ENCODE assay signal across 8 cellular contexts in genomic region chr10:60032723-60033122, GRCh38.
A peak's percentile ranks its signal among the peaks of the same experiment; 100 is the strongest.
DNase-seq lines count a peak whose midpoint lies in the region; ATAC-seq and TF ChIP-seq lines count a peak whose summit lies in the region.

No MANE protein-coding gene starts in this region.

- WGBS in lung, 2 donors, result 35 to 40% methylated on average over 1 of the region's 1 CpG
- WGBS in testis, 2 donors, result 60 to 65% methylated on average over 1 of the region's 1 CpG

- in situ Hi-C loops in SK-MEL-5 (cut with HindIII; ENCODE audit: low pct_unique_long_range_greater_than_20kb, low sequenced_read_pairs), result no loop called here

- TF ChIP-seq CTCF in GM20000 (IDR thresholded peaks at IDR 0.05; ENCODE audit: extremely low read depth, missing control alignments), result peak; percentile 34
- TF ChIP-seq CTCF in lung (IDR thresholded peaks at IDR 0.05; ENCODE audit: control extremely low read depth, extremely low read depth), result peak; percentile 25
- peak in 2 of 3 experiments; percentile 12 to 32 for TF ChIP-seq CTCF in testis (IDR thresholded peaks at IDR 0.05)

- H3K27ac ChIP-seq in caudate nucleus (ENCODE audit: low read depth, low read length) (peak overlapping the region; percentile 33), lung (ENCODE audit: low read depth in 1 of 2, low read length in 1 of 2) (no peak overlapping the region), testis (no peak overlapping the region)
- H3K27ac ChIP-seq in effector memory CD4-positive, alpha-beta T cell (ENCODE audit: insufficient read depth, low read length, poor library complexity, severe bottlenecking), result no peak overlapping the region

- no peaks in the 10 kb centered on the region for H3K9me3 ChIP-seq in lung (ENCODE audit: control insufficient read depth in 2 of 2, insufficient read depth in 1 of 2, low read length in 1 of 2)
- no peaks in the 10 kb centered on the region for H3K9me3 ChIP-seq in testis
- no peaks in the 10 kb centered on the region for H3K9me3 ChIP-seq in effector memory CD4-positive, alpha-beta T cell (ENCODE audit: control insufficient read depth, low read length)

- H3K36me3 ChIP-seq in lung (ENCODE audit: control insufficient read depth in 2 of 2, insufficient read depth in 2 of 2, low read length in 2 of 2) (peaks cover 0 to 3% of the 10 kb centered on the region in 2 donors), testis (ENCODE audit: low read depth, missing control alignments) (no peaks in the 10 kb centered on the region)
- H3K36me3 ChIP-seq in effector memory CD4-positive, alpha-beta T cell (ENCODE audit: control insufficient read depth, insufficient read depth, low read length), result no peaks in the 10 kb centered on the region

- intact Hi-C loops in testis (cut with DNase I; ENCODE audit: low total_unique reads), result no loop called here

- no peak for TF ChIP-seq POLR2A in testis (IDR thresholded peaks at IDR 0.05)

- H3K4me1 ChIP-seq in lung (ENCODE audit: control insufficient read depth in 2 of 2, insufficient read depth in 2 of 2, low read length in 2 of 2), result peaks cover 2% of the 10 kb centered on the region in 2 donors
- H3K4me1 ChIP-seq in testis, result no peaks in the 10 kb centered on the region
- no peaks in the 10 kb centered on the region for H3K4me1 ChIP-seq in effector memory CD4-positive, alpha-beta T cell (ENCODE audit: control insufficient read depth, insufficient read depth, low read length, poor library complexity, severe bottlenecking)

- H3K4me3 ChIP-seq in lung (no peak overlapping the region), testis (no peak overlapping the region)
- no peak overlapping the region for H3K4me3 ChIP-seq in effector memory CD4-positive, alpha-beta T cell (ENCODE audit: insufficient read depth, low read depth, low read length, poor library complexity, severe bottlenecking)

- peak; percentile 75 for ATAC-seq in lung (ENCODE audit: insufficient read depth, low FRiP score)

- H3K27me3 ChIP-seq in lung (ENCODE audit: control insufficient read depth, insufficient read depth), result no peaks in the 10 kb centered on the region
- no peaks in the 10 kb centered on the region for H3K27me3 ChIP-seq in testis
- no peaks in the 10 kb centered on the region for H3K27me3 ChIP-seq in effector memory CD4-positive, alpha-beta T cell (replicated peaks; ENCODE audit: control insufficient read depth, insufficient read depth, low read length, poor library complexity, severe bottlenecking)

- DNase-seq in DMS114 treated with DMSO at 0.1 percent for 48 hours (lab: John Stamatoyannopoulos, UW; ENCODE audit: unreplicated experiment) (peak; percentile 52), GM20000 (ENCODE audit: low spot score) (peak; percentile 52), LoVo (ENCODE audit: low spot score) (peak; percentile 67), SK-MEL-5 (ENCODE audit: low read depth, low spot score) (peak; percentile 61), caudate nucleus (lab: John Stamatoyannopoulos, UW) (peak in 12 of 61 donors; percentile 11 to 78 (median 30)), lung (ENCODE audit: low spot score) (peak; percentile 50), testis (peak; percentile 73)
- DNase-seq in effector memory CD4-positive, alpha-beta T cell, result no peak

Comparison
In these comparisons a context has a peak if more than half of its experiments do, and no peak if none do; other contexts are left out.
1. DNase-seq: peak in DMS114 treated with DMSO at 0.1 percent for 48 hours (single experiment), GM20000 (single experiment), LoVo (single experiment), SK-MEL-5 (single experiment), lung (single experiment) and testis (single experiment); none in effector memory CD4-positive, alpha-beta T cell (0 of 3).
2. Peak in every context shown above with its lines, with median percentiles within 50 percentile points of each other: CTCF ChIP-seq.